Comparison of ENCODE assay signal across 8 cellular contexts in the genomic region with DNA sequence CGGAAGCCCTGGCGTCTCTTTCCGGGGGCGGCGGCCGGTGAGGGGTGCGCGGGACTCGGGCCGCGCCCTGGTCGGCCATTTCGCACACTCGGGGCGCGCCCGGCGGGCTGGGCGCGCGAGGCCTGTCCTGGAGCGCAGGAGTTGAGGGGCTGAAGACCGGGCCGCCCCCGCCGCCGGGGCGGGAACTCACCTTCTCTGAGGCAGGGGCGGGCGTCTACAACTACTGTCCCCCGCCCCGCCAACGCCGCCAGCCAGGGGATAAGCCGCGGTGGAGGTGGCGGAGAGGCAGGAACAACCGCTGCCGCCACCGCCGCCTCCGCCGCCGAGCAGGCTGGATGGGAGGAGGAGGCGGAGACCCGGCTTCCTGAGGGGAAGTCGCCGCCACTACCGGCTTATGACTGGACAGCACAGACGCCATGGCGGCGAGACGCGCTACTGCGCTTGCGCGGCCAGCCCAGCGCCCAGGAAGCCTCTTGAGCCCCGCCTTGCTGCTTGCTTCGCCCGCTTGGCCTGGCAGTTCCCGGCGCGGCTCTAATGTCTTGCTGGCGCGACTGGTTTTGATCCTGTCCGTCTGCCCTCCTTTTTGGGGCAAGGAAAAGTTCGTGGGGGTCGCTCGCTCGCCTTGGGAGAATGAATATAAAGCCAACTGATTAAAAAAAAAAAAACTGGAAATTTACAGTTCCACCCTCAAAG. TPM values are rescaled to one million over a fixed set of nuclear protein-coding genes. Genes with fewer than 3 reads are reported as not detected.
DNase-seq lines count a peak whose midpoint lies in the region; ATAC-seq and TF ChIP-seq lines count a peak whose summit lies in the region.

KRCC1 (minus strand) TSS at position 348 of the 693 bp plus-strand sequence. CDS start 27,220 bp downstream, outside the sequence.

- TF ChIP-seq CTCF in GM20000 (IDR thresholded peaks at IDR 0.05; ENCODE audit: extremely low read depth, missing control alignments) (no peak), lung (IDR thresholded peaks at IDR 0.05; ENCODE audit: control extremely low read depth, extremely low read depth) (no peak)

- peaks cover 5 to 13% of the 10 kb centered on the region in 2 donors for H3K4me1 ChIP-seq in lung (ENCODE audit: control insufficient read depth in 2 of 2, insufficient read depth in 2 of 2, low read length in 2 of 2)

- H3K36me3 ChIP-seq in lung (ENCODE audit: control insufficient read depth in 2 of 2, insufficient read depth in 2 of 2, low read length in 2 of 2): no peaks in the 10 kb centered on the region

- H3K9me3 ChIP-seq in lung (ENCODE audit: control insufficient read depth in 2 of 2, insufficient read depth in 1 of 2, low read length in 1 of 2): no peaks in the 10 kb centered on the region

- H3K27me3 ChIP-seq in lung (ENCODE audit: control insufficient read depth, insufficient read depth): no peaks in the 10 kb centered on the region

- DNase-seq in COLO668 (lab: John Stamatoyannopoulos, UW; ENCODE audit: unreplicated experiment) (peak; percentile 93), GM20000 (ENCODE audit: low spot score) (peak; percentile 98), HS-5 (ENCODE audit: low read depth) (peak; percentile 80), NK-92 (lab: John Stamatoyannopoulos, UW; ENCODE audit: unreplicated experiment) (peak; percentile 54), lung (ENCODE audit: low spot score) (peak; percentile 94)
- peak; percentile 88 to 89 for DNase-seq in activated CD8-positive, alpha-beta memory T cell treated with anti-CD3 and anti-CD28 coated beads for 1 hour (ENCODE audit: extremely low read depth in 1 of 2, low read depth in 1 of 2)
- DNase-seq in effector CD4-positive, alpha-beta T cell: peak; percentile 93
- peak; percentile 84 to 92 (median 91) for DNase-seq in stimulated activated CD4-positive, alpha-beta T cell treated with anti-CD3 and anti-CD28 coated beads, TNF-alpha, amount 100 ng/mL, for 24 hours (ENCODE audit: low read depth in 3 of 3)

- peak within 1 kb of the TSS; percentile 79 for H3K4me3 ChIP-seq in lung

- ATAC-seq in lung (ENCODE audit: insufficient read depth, low FRiP score): peak; percentile 95

- H3K27ac ChIP-seq in lung (ENCODE audit: low read depth in 1 of 2, low read length in 1 of 2): peak within 1 kb of the TSS; percentile 99

- 0% methylated on average over 52 to 71 of the region's 71 CpGs for WGBS in lung, 2 donors

RNA-seq across cellular contexts. Expression of gene KRCC1, which starts in this region (rescaled TPM):
- 10 to 100 TPM; 17.2 to 22.0 TPM for total RNA-seq in lung
- polyA plus RNA-seq in lung: 10 to 100 TPM; 20.3 to 31.2 TPM

Comparison
In these comparisons a context has a peak if more than half of its experiments do, and no peak if none do; other contexts are left out.
1. Peak in every context shown above with its lines: DNase-seq, ATAC-seq, H3K4me3 ChIP-seq and H3K27ac ChIP-seq.